In the genomic region with DNA sequence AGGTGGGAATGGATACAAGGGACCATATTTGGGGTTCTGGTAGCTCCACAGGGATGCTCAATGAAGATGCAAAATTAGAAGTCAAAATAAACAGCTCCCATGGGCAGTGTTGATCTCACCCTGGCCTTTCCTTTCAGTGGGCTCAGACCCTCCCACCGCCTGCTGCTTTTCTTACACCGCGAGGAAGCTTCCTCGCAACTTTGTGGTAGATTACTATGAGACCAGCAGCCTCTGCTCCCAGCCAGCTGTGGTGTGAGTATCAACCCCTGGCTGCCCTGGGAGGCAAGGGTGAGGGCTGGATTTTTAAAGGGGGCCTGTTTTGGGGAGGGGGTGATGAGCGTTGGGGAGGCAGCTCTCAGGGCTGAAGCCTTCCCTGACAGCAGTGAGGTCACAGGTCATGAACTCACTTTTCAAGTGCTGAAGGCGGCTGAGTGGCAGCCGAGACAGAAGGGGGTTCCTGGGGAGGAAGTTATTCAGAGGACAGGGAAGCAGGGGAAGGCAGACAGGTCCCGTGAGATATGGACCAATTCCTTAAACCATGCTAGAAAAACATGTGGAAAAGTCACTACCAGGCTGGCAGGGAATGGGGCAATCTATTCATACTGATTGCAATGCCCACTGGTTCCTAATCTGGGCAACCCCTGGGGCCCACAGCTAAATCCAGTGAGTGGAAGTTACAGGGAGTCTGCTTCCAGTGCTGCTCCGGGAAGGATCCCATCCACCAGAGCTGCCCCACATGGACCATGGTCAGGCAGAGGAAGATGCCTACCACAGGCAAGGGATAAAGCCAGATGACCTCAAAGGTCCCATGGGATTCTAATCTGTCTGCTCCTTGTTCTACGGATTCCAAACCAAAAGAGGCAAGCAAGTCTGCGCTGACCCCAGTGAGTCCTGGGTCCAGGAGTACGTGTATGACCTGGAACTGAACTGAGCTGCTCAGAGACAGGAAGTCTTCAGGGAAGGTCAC, we compare ENCODE assay signal across 11 cellular contexts. TPM values are rescaled to one million over a fixed set of nuclear protein-coding genes. Genes with fewer than 3 reads are reported as not detected.
DNase-seq lines count a peak whose midpoint lies in the region; ATAC-seq and TF ChIP-seq lines count a peak whose summit lies in the region.
"Not testable (repeated sequence)": the region's sequence is repeated elsewhere in the genome, so short reads cannot be mapped to it uniquely, and the experiment has no call there.
"Had no signal": no experiment of that assay in that cellular context is flagged by ENCODE, and none has a peak within 500 bp of the region (broad histone marks: within the 10 kb centered on the region; RNA-seq: fewer than 3 reads in every experiment).

No MANE protein-coding gene starts in this region.

- H3K27me3 Mint-ChIP-seq in activated B cell treated with CpG ODN at 0.5 μM for 24 hours; immature natural killer cell (ENCODE audit: low read depth in 3 of 3); natural killer cell treated with Interleukin-12 subunit alpha and Interleukin-12 subunit beta and Interleukin-15 and Interleukin-18, amount 100 ng/mL, for 72 hours: not testable (repeated sequence)
- H3K27me3 Mint-ChIP-seq in activated naive CD8-positive, alpha-beta T cell treated with anti-CD3 and anti-CD28 coated beads, Interleukin-2, amount 50 U/mL, for 24 hours: peaks cover 23% of the 10 kb centered on the region
- peaks cover 57% of the 10 kb centered on the region for H3K27me3 Mint-ChIP-seq in stimulated activated memory B cell treated with anti-CD40 and anti-IgM and Interleukin-4, amounts not matched to agents 10 μg/mL and 1 μg/mL and 100 μg/mL, for 72 hours

- ATAC-seq in activated B cell treated with CpG ODN at 0.5 μM for 24 hours (ENCODE audit: low read depth); stimulated activated memory B cell treated with anti-CD40 and anti-IgM and Interleukin-4, amounts not matched to agents 10 μg/mL and 1 μg/mL and 100 μg/mL, for 72 hours: not testable (repeated sequence)
- peak; percentile 6 for ATAC-seq in activated naive CD8-positive, alpha-beta T cell treated with anti-CD3 and anti-CD28 coated beads, Interleukin-2, amount 50 U/mL, for 24 hours
- peak; percentile 59 to 66 for ATAC-seq in natural killer cell treated with Interleukin-12 subunit alpha and Interleukin-12 subunit beta and Interleukin-15 and Interleukin-18, amount 100 ng/mL, for 72 hours

- not testable (repeated sequence) for H3K27me3 ChIP-seq in BLaER1

- H3K27ac Mint-ChIP-seq in activated B cell treated with CpG ODN at 0.5 μM for 24 hours: peak overlapping the region; percentile 30
- peak overlapping the region; percentile 47 for H3K27ac Mint-ChIP-seq in activated naive CD8-positive, alpha-beta T cell treated with anti-CD3 and anti-CD28 coated beads, Interleukin-2, amount 50 U/mL, for 24 hours
- H3K27ac Mint-ChIP-seq in immature natural killer cell: peak overlapping the region; percentile 91 to 98 (median 96)
- H3K27ac Mint-ChIP-seq in natural killer cell treated with Interleukin-12 subunit alpha and Interleukin-12 subunit beta and Interleukin-15 and Interleukin-18, amount 100 ng/mL, for 72 hours: peak overlapping the region; percentile 80 to 83
- peak overlapping the region; percentile 25 for H3K27ac Mint-ChIP-seq in stimulated activated memory B cell treated with anti-CD40 and anti-IgM and Interleukin-4, amounts not matched to agents 10 μg/mL and 1 μg/mL and 100 μg/mL, for 72 hours

- intact Hi-C loops in activated B cell treated with CpG ODN at 0.5 μM for 24 hours (cut with micrococcal nuclease): loop anchor here (2.0 kb wide), 1 partner anchor 15 kb away; a partner anchor contains a TSS

- peaks cover 42% of the 10 kb centered on the region for H3K4me1 ChIP-seq in BLaER1

- H3K36me3 ChIP-seq in BLaER1: not testable (repeated sequence)

- DNase-seq in NAMALWA (ENCODE audit: low spot score): peak; percentile 77
- not testable (repeated sequence) for DNase-seq in activated B cell treated with CpG ODN at 0.5 μM for 24 hours; activated naive CD8-positive, alpha-beta T cell treated with anti-CD3 and anti-CD28 coated beads, Interleukin-2, amount 50 U/mL, for 24 hours; natural killer cell treated with Interleukin-12 subunit alpha and Interleukin-12 subunit beta and Interleukin-15 and Interleukin-18, amount 100 ng/mL, for 72 hours (ENCODE audit: low spot score)
- peak in 1 of 3 donors; percentile 36 for DNase-seq in immature natural killer cell

- H3K4me1 Mint-ChIP-seq in activated B cell treated with CpG ODN at 0.5 μM for 24 hours (peaks cover 35% of the 10 kb centered on the region), immature natural killer cell (peaks cover 76 to 77% of the 10 kb centered on the region in 2 donors)
- H3K4me1 Mint-ChIP-seq in activated naive CD8-positive, alpha-beta T cell treated with anti-CD3 and anti-CD28 coated beads, Interleukin-2, amount 50 U/mL, for 24 hours: peaks cover 37% of the 10 kb centered on the region
- H3K4me1 Mint-ChIP-seq in natural killer cell treated with Interleukin-12 subunit alpha and Interleukin-12 subunit beta and Interleukin-15 and Interleukin-18, amount 100 ng/mL, for 72 hours (ENCODE audit: low read depth in 2 of 2): peaks cover 54 to 60% of the 10 kb centered on the region in 2 donors
- peaks cover 37% of the 10 kb centered on the region for H3K4me1 Mint-ChIP-seq in stimulated activated memory B cell treated with anti-CD40 and anti-IgM and Interleukin-4, amounts not matched to agents 10 μg/mL and 1 μg/mL and 100 μg/mL, for 72 hours

- H3K36me3 Mint-ChIP-seq in activated B cell treated with CpG ODN at 0.5 μM for 24 hours (ENCODE audit: low read depth); activated naive CD8-positive, alpha-beta T cell treated with anti-CD3 and anti-CD28 coated beads, Interleukin-2, amount 50 U/mL, for 24 hours (ENCODE audit: low read depth); immature natural killer cell; natural killer cell treated with Interleukin-12 subunit alpha and Interleukin-12 subunit beta and Interleukin-15 and Interleukin-18, amount 100 ng/mL, for 72 hours; stimulated activated memory B cell treated with anti-CD40 and anti-IgM and Interleukin-4, amounts not matched to agents 10 μg/mL and 1 μg/mL and 100 μg/mL, for 72 hours: not testable (repeated sequence)

- H4K20me1 ChIP-seq in BLaER1: not testable (repeated sequence)

- not testable (repeated sequence) for TF ChIP-seq CTCF in activated B cell treated with CpG ODN at 0.5 μM for 24 hours (IDR thresholded peaks at IDR 0.05)

- not testable (repeated sequence) for H3K9me3 Mint-ChIP-seq in activated B cell treated with CpG ODN at 0.5 μM for 24 hours; activated naive CD8-positive, alpha-beta T cell treated with anti-CD3 and anti-CD28 coated beads, Interleukin-2, amount 50 U/mL, for 24 hours; immature natural killer cell; natural killer cell treated with Interleukin-12 subunit alpha and Interleukin-12 subunit beta and Interleukin-15 and Interleukin-18, amount 100 ng/mL, for 72 hours; stimulated activated memory B cell treated with anti-CD40 and anti-IgM and Interleukin-4, amounts not matched to agents 10 μg/mL and 1 μg/mL and 100 μg/mL, for 72 hours

- POLR2A ChIA-PET in activated B cell treated with CpG ODN at 0.5 μM for 24 hours (lab: Charles Lee): interaction anchor here (2.8 kb wide), 1 partner anchor 15 kb away, joined by 9 read pairs; a partner anchor contains a TSS

- H3K9me3 ChIP-seq in BLaER1: not testable (repeated sequence)

- not testable (repeated sequence) for H3K4me3 ChIP-seq in BLaER1

- TF ChIP-seq POLR2A in GM18526 (IDR thresholded peaks at IDR 0.05; ENCODE audit: extremely low read depth, insufficient read length): peak; percentile 7

- H3K4me2 ChIP-seq in BLaER1: peak overlapping the region; percentile 65

- H3K4me3 Mint-ChIP-seq in activated B cell treated with CpG ODN at 0.5 μM for 24 hours: peak overlapping the region; percentile 46
- peak overlapping the region; percentile 73 for H3K4me3 Mint-ChIP-seq in activated naive CD8-positive, alpha-beta T cell treated with anti-CD3 and anti-CD28 coated beads, Interleukin-2, amount 50 U/mL, for 24 hours
- H3K4me3 Mint-ChIP-seq in immature natural killer cell: peak overlapping the region; percentile 82 to 93 (median 88)
- peak overlapping the region; percentile 65 for H3K4me3 Mint-ChIP-seq in natural killer cell treated with Interleukin-12 subunit alpha and Interleukin-12 subunit beta and Interleukin-15 and Interleukin-18, amount 100 ng/mL, for 72 hours
- H3K4me3 Mint-ChIP-seq in stimulated activated memory B cell treated with anti-CD40 and anti-IgM and Interleukin-4, amounts not matched to agents 10 μg/mL and 1 μg/mL and 100 μg/mL, for 72 hours: peak overlapping the region; percentile 21

- CTCF ChIA-PET in activated B cell treated with CpG ODN at 0.5 μM for 24 hours (lab: Charles Lee): not testable (repeated sequence)

- H3K27ac ChIP-seq in BLaER1: not testable (repeated sequence)

- not testable (repeated sequence) for H3K9ac ChIP-seq in BLaER1

RNA-seq across cellular contexts. Expression of a gene that starts 1.1 kb away (rescaled TPM):
- total RNA-seq in activated B cell treated with CpG ODN at 0.5 μM for 24 hours: 16.3 and 18.7 TPM in 2 replicates
- 100 to 1,000 TPM in 1 of 3 donors, 10 to 100 TPM in 2; 30.5 to 129 (median 54.3) TPM for polyA plus RNA-seq in immature natural killer cell
- 10 to 100 TPM; 24.9 to 37.4 TPM for total RNA-seq in natural killer cell treated with Interleukin-12 subunit alpha and Interleukin-12 subunit beta and Interleukin-15 and Interleukin-18, amount 100 ng/mL, for 72 hours
- total RNA-seq: Calu3, HT-29 had no signal
- polyA plus RNA-seq: IgD-negative memory B cell had no signal

RNA-seq across cellular contexts. Expression of a gene that starts 15.4 kb away (rescaled TPM):
- total RNA-seq in activated B cell treated with CpG ODN at 0.5 μM for 24 hours: 7.3 and 9.5 TPM in 2 replicates
- polyA plus RNA-seq in immature natural killer cell: 10 to 100 TPM in 1 of 3 donors, 1 to 10 TPM in 2; 1.0 to 39.5 (median 2.9) TPM
- 10 to 100 TPM; 59.6 to 82.1 TPM for total RNA-seq in natural killer cell treated with Interleukin-12 subunit alpha and Interleukin-12 subunit beta and Interleukin-15 and Interleukin-18, amount 100 ng/mL, for 72 hours
- total RNA-seq: Calu3, HT-29 had no signal

RNA-seq across cellular contexts. Expression of a gene that starts 35.5 kb away (rescaled TPM):
- 8.3 and 12.8 TPM in 2 replicates for total RNA-seq in activated B cell treated with CpG ODN at 0.5 μM for 24 hours
- not detected for polyA plus RNA-seq in immature natural killer cell
- 10 to 100 TPM in 1 of 2 donors, 1 to 10 TPM in 1; 9.2 to 10.7 TPM for total RNA-seq in natural killer cell treated with Interleukin-12 subunit alpha and Interleukin-12 subunit beta and Interleukin-15 and Interleukin-18, amount 100 ng/mL, for 72 hours

RNA-seq across cellular contexts. Expression of a gene that starts 52.4 kb away (rescaled TPM):
- total RNA-seq in activated B cell treated with CpG ODN at 0.5 μM for 24 hours: 1.5 and 4.4 TPM in 2 replicates
- polyA plus RNA-seq in immature natural killer cell: not detected
- total RNA-seq in natural killer cell treated with Interleukin-12 subunit alpha and Interleukin-12 subunit beta and Interleukin-15 and Interleukin-18, amount 100 ng/mL, for 72 hours: 1 to 10 TPM in 1 of 2 donors, under 1 TPM in 1; 0.67 to 2.1 TPM
- polyA plus RNA-seq: IgD-negative memory B cell had no signal

Comparison
In these comparisons a context has a peak if more than half of its experiments do, and no peak if none do; other contexts are left out.
1. H3K27ac Mint-ChIP-seq: peak in every context shown above with its lines; median percentile 96 in immature natural killer cell; 82 in natural killer cell treated with Interleukin-12 subunit alpha and Interleukin-12 subunit beta and Interleukin-15 and Interleukin-18, amount 100 ng/mL, for 72 hours; 47 in activated naive CD8-positive, alpha-beta T cell treated with anti-CD3 and anti-CD28 coated beads, Interleukin-2, amount 50 U/mL, for 24 hours; 30 in activated B cell treated with CpG ODN at 0.5 μM for 24 hours; 25 in stimulated activated memory B cell treated with anti-CD40 and anti-IgM and Interleukin-4, amounts not matched to agents 10 μg/mL and 1 μg/mL and 100 μg/mL, for 72 hours.
2. H3K4me3 Mint-ChIP-seq: peak in every context shown above with its lines; median percentile 88 in immature natural killer cell; 73 in activated naive CD8-positive, alpha-beta T cell treated with anti-CD3 and anti-CD28 coated beads, Interleukin-2, amount 50 U/mL, for 24 hours; 65 in natural killer cell treated with Interleukin-12 subunit alpha and Interleukin-12 subunit beta and Interleukin-15 and Interleukin-18, amount 100 ng/mL, for 72 hours; 46 in activated B cell treated with CpG ODN at 0.5 μM for 24 hours; 21 in stimulated activated memory B cell treated with anti-CD40 and anti-IgM and Interleukin-4, amounts not matched to agents 10 μg/mL and 1 μg/mL and 100 μg/mL, for 72 hours.